ENCODE assay signal across 18 cellular contexts in the genomic region with DNA sequence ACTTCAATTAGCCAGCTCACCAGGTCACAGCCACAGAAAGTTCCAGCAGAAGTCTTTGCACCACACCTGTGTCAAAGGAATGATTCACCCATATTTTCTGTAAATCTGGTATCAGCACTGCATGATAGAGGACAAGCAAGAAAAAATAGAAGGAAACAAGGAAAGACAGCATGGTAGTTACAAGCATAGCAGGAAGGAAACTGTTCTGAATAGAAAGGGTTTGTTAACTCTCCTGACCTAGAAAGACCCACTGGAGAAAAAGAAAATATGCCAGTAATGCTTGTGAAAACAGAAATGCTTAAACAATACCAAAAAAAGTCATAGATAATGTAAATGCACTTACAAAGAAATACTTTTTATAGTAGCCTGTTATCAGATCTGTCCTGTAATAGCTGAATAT. TPM values are rescaled to one million over a fixed set of nuclear protein-coding genes. Genes with fewer than 3 reads are reported as not detected.
A peak's percentile ranks its signal among the peaks of the same experiment; 100 is the strongest.
DNase-seq lines count a peak whose midpoint lies in the region; FAIRE-seq and TF ChIP-seq lines count a peak whose summit lies in the region.
"Had no signal": no experiment of that assay in that cellular context is flagged by ENCODE, and none has a peak within 500 bp of the region (broad histone marks: within the 10 kb centered on the region; RNA-seq: fewer than 3 reads in every experiment).

No MANE protein-coding gene starts in this region.

- H3K27ac Mint-ChIP-seq in astrocyte (ENCODE audit: unreplicated experiment) (no peak overlapping the region), nephron progenitor cell (peak overlapping the region; percentile 90)
- H3K27ac Mint-ChIP-seq: CD14-positive monocyte had no signal

- no peaks in the 10 kb centered on the region for H3K79me2 ChIP-seq in astrocyte (ENCODE audit: insufficient read depth, low read length)

- no peaks in the 10 kb centered on the region for H3K36me3 ChIP-seq in astrocyte (ENCODE audit: insufficient read depth, low read length)

- FAIRE-seq in astrocyte (lab: Jason Lieb, UNC), result no peak
- FAIRE-seq: GM12892, H1 had no signal

- H3K27me3 Mint-ChIP-seq in astrocyte (ENCODE audit: low read depth, unreplicated experiment), result no peaks in the 10 kb centered on the region
- peaks cover 3% of the 10 kb centered on the region for H3K27me3 Mint-ChIP-seq in nephron progenitor cell (ENCODE audit: low read depth, poor library complexity)

- no peaks in the 10 kb centered on the region for H4K20me1 ChIP-seq in astrocyte (ENCODE audit: insufficient read depth, low read length)

- no peaks in the 10 kb centered on the region for H3K27me3 ChIP-seq in astrocyte (ENCODE audit: insufficient read depth, low read length)

- H3K4me1 Mint-ChIP-seq in astrocyte (ENCODE audit: low read depth, unreplicated experiment), result peaks cover 5% of the 10 kb centered on the region
- no peaks in the 10 kb centered on the region for H3K4me1 Mint-ChIP-seq in nephron progenitor cell

- H3K9me3 Mint-ChIP-seq in astrocyte (ENCODE audit: unreplicated experiment), result no peaks in the 10 kb centered on the region
- H3K9me3 Mint-ChIP-seq in nephron progenitor cell, result no peaks in the 10 kb centered on the region
- H3K9me3 Mint-ChIP-seq: CD14-positive monocyte had no signal

- no peaks in the 10 kb centered on the region for H3K9me3 ChIP-seq in astrocyte (ENCODE audit: insufficient read depth, low read depth, low read length)

- H3K9ac ChIP-seq in astrocyte (ENCODE audit: low read length), result no peak overlapping the region

- no peaks in the 10 kb centered on the region for H3K4me1 ChIP-seq in astrocyte (ENCODE audit: insufficient read depth, low read length)

- H3K4me2 ChIP-seq in astrocyte (ENCODE audit: low read length), result peak overlapping the region; percentile 2
- H3K4me2 ChIP-seq: PC-9 had no signal

- no peak overlapping the region for H3K27ac ChIP-seq in astrocyte (ENCODE audit: low read depth, low read length)
- H3K27ac ChIP-seq: PC-9 had no signal

- no peak overlapping the region for H3K4me3 ChIP-seq in astrocyte (ENCODE audit: insufficient read depth, low read depth, low read length)
- H3K4me3 ChIP-seq in epithelial cell of esophagus (ENCODE audit: low read length), result no peak overlapping the region
- H3K4me3 ChIP-seq: PC-9 had no signal

- H3K36me3 Mint-ChIP-seq in astrocyte (ENCODE audit: low read depth, unreplicated experiment) (peaks cover 8% of the 10 kb centered on the region), nephron progenitor cell (ENCODE audit: low read depth) (peaks cover 15% of the 10 kb centered on the region)

- DNase-seq in EH (ENCODE audit: low read depth) (peak; percentile 54), astrocyte (ENCODE audit: low read depth) (peak; percentile 40), epithelial cell of esophagus (ENCODE audit: low read depth) (peak; percentile 36), nephron progenitor cell (no peak), inferior parietal cortex (ENCODE audit: extremely low spot score) (no peak)
- DNase-seq in stimulated activated CD4-positive, alpha-beta T cell treated with anti-CD3 and anti-CD28 coated beads, Interleukin-4, amount 100 ng/mL, for 24 hours, result no peak
- DNase-seq in central memory CD4-positive, alpha-beta T cell, result no peak
- DNase-seq: AML-193, KG1, NCI-H1048, NCI-H1436 treated with DMSO at 0.1 percent for 48 hours, NCI-H2081, NCI-H510A treated with DMSO at 0.1 percent for 48 hours, NCI-H82, PC-9 had no signal

- H3K4me3 Mint-ChIP-seq in astrocyte (ENCODE audit: unreplicated experiment) (no peak overlapping the region), nephron progenitor cell (no peak overlapping the region)
- H3K4me3 Mint-ChIP-seq: CD14-positive monocyte had no signal

- H2AFZ ChIP-seq in astrocyte (ENCODE audit: low read depth, low read length), result no peak overlapping the region
- H2AFZ ChIP-seq: PC-9 had no signal

- TF ChIP-seq CTCF in astrocyte (IDR thresholded peaks at IDR 0.05; ENCODE audit: insufficient read depth, low read depth, low read length), result no peak
- no peak for TF ChIP-seq CTCF in epithelial cell of esophagus (IDR thresholded peaks at IDR 0.05; ENCODE audit: insufficient read depth, low read depth, low read length, missing control alignments)
- no peak for TF ChIP-seq CTCF in nephron progenitor cell (IDR thresholded peaks at IDR 0.05)

RNA-seq across cellular contexts. Expression of a gene that starts 40.8 kb away (rescaled TPM):
- 18.5 and 20.1 TPM in 2 replicates for total RNA-seq in astrocyte

RNA-seq across cellular contexts. Expression of a gene that starts 50.5 kb away (rescaled TPM):
- total RNA-seq in astrocyte, result 9.3 and 11.0 TPM in 2 replicates

Comparison
In these comparisons a context has a peak if more than half of its experiments do, and no peak if none do; other contexts are left out.
1. DNase-seq: peak in EH (single experiment), astrocyte (single experiment) and epithelial cell of esophagus (single experiment); none in nephron progenitor cell (single experiment), stimulated activated CD4-positive, alpha-beta T cell treated with anti-CD3 and anti-CD28 coated beads, Interleukin-4, amount 100 ng/mL, for 24 hours (single experiment), inferior parietal cortex (single experiment) and central memory CD4-positive, alpha-beta T cell (single experiment).